In the genomic region with DNA sequence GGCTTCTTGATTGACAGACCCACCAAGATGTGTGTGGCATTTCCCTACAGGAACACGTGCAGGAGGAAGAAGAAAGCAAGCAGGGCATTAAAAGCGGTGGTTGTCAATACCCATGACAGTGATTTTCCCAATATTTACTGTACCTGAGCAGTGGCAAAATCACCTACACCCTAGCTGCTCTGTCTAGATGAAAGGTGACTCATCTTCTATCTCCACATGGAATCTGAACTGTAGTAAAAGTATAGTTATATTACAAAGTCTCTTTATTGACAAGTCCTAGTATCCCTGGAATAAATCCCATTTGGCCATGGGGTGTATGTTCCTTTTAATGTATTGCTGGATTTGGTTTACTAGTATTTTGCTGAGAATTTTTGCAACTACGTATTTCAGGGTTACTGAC, we compare ENCODE assay signal across 35 cellular contexts.
"Had no signal": no experiment of that assay in that cellular context is flagged by ENCODE, and none has a peak within 500 bp of the region (broad histone marks: within the 10 kb centered on the region; RNA-seq: fewer than 3 reads in every experiment).

No MANE protein-coding gene starts in this region.

- H3K27me3 ChIP-seq: brain microvascular endothelial cell, dorsolateral prefrontal cortex had no signal

- H3K4me3 ChIP-seq: coronary artery, dorsolateral prefrontal cortex had no signal

- FAIRE-seq: astrocyte, bronchial epithelial cell, frontal cortex had no signal

- H3K27ac ChIP-seq: brain microvascular endothelial cell, coronary artery, dorsolateral prefrontal cortex, WERI-Rb-1 had no signal

- DNase-seq: activated B cell treated with CpG ODN at 0.5 μM for 24 hours; activated CD4-positive, alpha-beta memory T cell treated with anti-CD3 and anti-CD28 coated beads for 36 hours; activated CD4-positive, alpha-beta T cell treated with anti-CD3 and anti-CD28 coated beads, Interleukin-2, amount 10 ng/mL, durations not matched to agents 24 days and 14 days; activated CD8-positive, alpha-beta memory T cell treated with anti-CD3 and anti-CD28 coated beads, Interleukin-2, amount 10 ng/mL, durations not matched to agents 7 days and 5 days; activated CD8-positive, alpha-beta memory T cell treated with anti-CD3 and anti-CD28 coated beads, Interleukin-2, amount 50 U/mL, for 4 hours; activated CD8-positive, alpha-beta T cell treated with anti-CD3 and anti-CD28 coated beads, Interleukin-2, amount 10 ng/mL, durations not matched to agents 7 days and 5 days; activated effector memory CD4-positive, alpha-beta T cell treated with anti-CD3 and anti-CD28 coated beads, Interleukin-2, amount 50 U/mL, for 16 hours; activated naive CD4-positive, alpha-beta T cell treated with anti-CD3 and anti-CD28 coated beads for 36 hours; activated naive CD8-positive, alpha-beta T cell treated with anti-CD3 and anti-CD28 coated beads for 36 hours; activated T-cell treated with anti-CD3 and anti-CD28 coated beads, Interleukin-2, amount 50 U/mL, for 1 hour; activated T-cell treated with anti-CD3 and anti-CD28 coated beads, Interleukin-2, amount 50 U/mL, for 48 hours; amniotic stem cell; anterior cingulate cortex; brain microvascular endothelial cell; dorsolateral prefrontal cortex; effector memory CD4-positive, alpha-beta T cell; endodermal cell; foreskin fibroblast; head of caudate nucleus; T-helper 1 cell; T-helper 17 cell; T1000; WERI-Rb-1 had no signal

- H3K36me3 ChIP-seq: brain microvascular endothelial cell, WERI-Rb-1 had no signal

- H3K27me3 Mint-ChIP-seq: activated B cell treated with CpG ODN at 0.5 μM for 24 hours; activated CD4-positive, alpha-beta memory T cell treated with anti-CD3 and anti-CD28 coated beads for 36 hours; activated CD4-positive, alpha-beta T cell treated with anti-CD3 and anti-CD28 coated beads, Interleukin-2, amount 10 ng/mL, durations not matched to agents 24 days and 14 days; activated CD8-positive, alpha-beta memory T cell treated with anti-CD3 and anti-CD28 coated beads, Interleukin-2, amount 10 ng/mL, durations not matched to agents 7 days and 5 days; activated naive CD4-positive, alpha-beta T cell treated with anti-CD3 and anti-CD28 coated beads, Interleukin-2, amount 50 U/mL, for 24 hours; activated naive CD8-positive, alpha-beta T cell treated with anti-CD3 and anti-CD28 coated beads for 36 hours; central memory CD8-positive, alpha-beta T cell; T-helper 17 cell had no signal

- H3K36me3 Mint-ChIP-seq: activated CD4-positive, alpha-beta memory T cell treated with anti-CD3 and anti-CD28 coated beads for 36 hours; activated CD8-positive, alpha-beta memory T cell treated with anti-CD3 and anti-CD28 coated beads, Interleukin-2, amount 10 ng/mL, durations not matched to agents 7 days and 5 days; activated naive CD4-positive, alpha-beta T cell treated with anti-CD3 and anti-CD28 coated beads, Interleukin-2, amount 50 U/mL, for 24 hours; activated naive CD8-positive, alpha-beta T cell treated with anti-CD3 and anti-CD28 coated beads for 36 hours had no signal

- ATAC-seq: activated CD4-positive, CD25-positive, alpha-beta regulatory T cell treated with anti-CD3 and anti-CD28 coated beads, Interleukin-2, amount 50 U/mL, for 24 hours; activated CD8-positive, alpha-beta memory T cell treated with anti-CD3 and anti-CD28 coated beads, Interleukin-2, amount 10 ng/mL, durations not matched to agents 7 days and 5 days; activated CD8-positive, alpha-beta T cell treated with anti-CD3 and anti-CD28 coated beads, Interleukin-2, amount 10 ng/mL, durations not matched to agents 7 days and 5 days; esophagus mucosa; T-helper 17 cell had no signal

- H3K4me3 Mint-ChIP-seq: activated B cell treated with CpG ODN at 0.5 μM for 24 hours; activated CD4-positive, alpha-beta memory T cell treated with anti-CD3 and anti-CD28 coated beads for 36 hours; activated CD4-positive, alpha-beta T cell treated with anti-CD3 and anti-CD28 coated beads, Interleukin-2, amount 10 ng/mL, durations not matched to agents 24 days and 14 days; activated CD8-positive, alpha-beta memory T cell treated with anti-CD3 and anti-CD28 coated beads, Interleukin-2, amount 10 ng/mL, durations not matched to agents 7 days and 5 days; activated CD8-positive, alpha-beta T cell treated with anti-CD3 and anti-CD28 coated beads, Interleukin-2, amount 10 ng/mL, durations not matched to agents 7 days and 5 days; activated naive CD4-positive, alpha-beta T cell treated with anti-CD3 and anti-CD28 coated beads for 36 hours; activated naive CD4-positive, alpha-beta T cell treated with anti-CD3 and anti-CD28 coated beads, Interleukin-2, amount 50 U/mL, for 24 hours; activated naive CD8-positive, alpha-beta T cell treated with anti-CD3 and anti-CD28 coated beads for 36 hours; activated T-helper 1 cell treated with anti-CD3 and anti-CD28 coated beads, Interleukin-12 subunit alpha, Interleukin-12 subunit beta, Interleukin-2, Interleukin-4 antibody, amounts not matched to agents 30 ng/mL and 10 ng/mL and 1 ng/mL, durations not matched to agents 14 hours and 24 hours and 36 hours; central memory CD8-positive, alpha-beta T cell; dendritic cell treated with granulocyte-macrophage colony-stimulating factor and Interleukin-4, amounts not matched to agents 40 ng/mL and 50 ng/mL, for 4 days; endodermal cell; T-helper 17 cell; T-helper 2 cell treated with Interferon-gamma antibody and Interleukin-4, amounts not matched to agents 5 μg/mL and 100 μg/mL, for 36 hours had no signal

- H3K4me1 Mint-ChIP-seq: activated B cell treated with CpG ODN at 0.5 μM for 24 hours; activated CD4-positive, alpha-beta T cell treated with anti-CD3 and anti-CD28 coated beads, Interleukin-2, amount 10 ng/mL, durations not matched to agents 24 days and 14 days; activated CD8-positive, alpha-beta memory T cell treated with anti-CD3 and anti-CD28 coated beads, Interleukin-2, amount 10 ng/mL, durations not matched to agents 7 days and 5 days; activated naive CD4-positive, alpha-beta T cell treated with anti-CD3 and anti-CD28 coated beads, Interleukin-2, amount 50 U/mL, for 24 hours; activated naive CD8-positive, alpha-beta T cell treated with anti-CD3 and anti-CD28 coated beads for 36 hours; central memory CD8-positive, alpha-beta T cell; endodermal cell; T-helper 17 cell had no signal

- H3K27ac Mint-ChIP-seq: activated B cell treated with CpG ODN at 0.5 μM for 24 hours; activated CD4-positive, alpha-beta memory T cell treated with anti-CD3 and anti-CD28 coated beads for 36 hours; activated CD4-positive, alpha-beta T cell treated with anti-CD3 and anti-CD28 coated beads, Interleukin-2, amount 10 ng/mL, durations not matched to agents 24 days and 14 days; activated CD8-positive, alpha-beta memory T cell treated with anti-CD3 and anti-CD28 coated beads, Interleukin-2, amount 10 ng/mL, durations not matched to agents 7 days and 5 days; activated CD8-positive, alpha-beta T cell treated with anti-CD3 and anti-CD28 coated beads, Interleukin-2, amount 10 ng/mL, durations not matched to agents 7 days and 5 days; activated naive CD4-positive, alpha-beta T cell treated with anti-CD3 and anti-CD28 coated beads for 36 hours; activated naive CD4-positive, alpha-beta T cell treated with anti-CD3 and anti-CD28 coated beads, Interleukin-2, amount 50 U/mL, for 24 hours; activated naive CD8-positive, alpha-beta T cell treated with anti-CD3 and anti-CD28 coated beads for 36 hours; activated T-helper 1 cell treated with anti-CD3 and anti-CD28 coated beads, Interleukin-12 subunit alpha, Interleukin-12 subunit beta, Interleukin-2, Interleukin-4 antibody, amounts not matched to agents 30 ng/mL and 10 ng/mL and 1 ng/mL, durations not matched to agents 14 hours and 24 hours and 36 hours; activated T-helper 2 cell treated with anti-CD3 and anti-CD28 coated beads, Interferon-gamma antibody, Interleukin-2, Interleukin-4, amounts not matched to agents 10 μg/mL and 5 μg/mL and 100 μg/mL, durations not matched to agents 14 hours and 24 hours and 36 hours; dendritic cell treated with granulocyte-macrophage colony-stimulating factor and Interleukin-4, amounts not matched to agents 40 ng/mL and 50 ng/mL, for 4 days; endodermal cell; T-helper 17 cell; T-helper 2 cell treated with Interferon-gamma antibody and Interleukin-4, amounts not matched to agents 5 μg/mL and 100 μg/mL, for 36 hours had no signal

- H3K9me3 Mint-ChIP-seq: activated B cell treated with CpG ODN at 0.5 μM for 24 hours; dendritic cell treated with granulocyte-macrophage colony-stimulating factor and Interleukin-4, amounts not matched to agents 40 ng/mL and 50 ng/mL, for 4 days; endodermal cell had no signal
